ENCODE assay signal across 9 cellular contexts in genomic region chr22:37027556-37027955, GRCh38.
"Had no signal": no experiment of that assay in that cellular context is flagged by ENCODE, and none has a peak within 500 bp of the region (broad histone marks: within the 10 kb centered on the region; RNA-seq: fewer than 3 reads in every experiment).

No MANE protein-coding gene starts in this region.

- ATAC-seq: HCT116, K562 had no signal

- DNase-seq: GM23248, GOT3, H7, IMR-90, KG1 had no signal

- H3K27ac ChIP-seq: GM23248 had no signal

- FAIRE-seq: HTR-8/SVneo, K562 had no signal

- H3K9me3 ChIP-seq: HAP-1 had no signal

- H2AFZ ChIP-seq: GM23248 had no signal

- H3K4me1 ChIP-seq: HAP-1 had no signal

- H3K4me3 ChIP-seq: GM23248, HAP-1, K562 had no signal

- H3K9ac ChIP-seq: GM23248 had no signal
